ENCODE assay signal across 8 cellular contexts in the genomic region with DNA sequence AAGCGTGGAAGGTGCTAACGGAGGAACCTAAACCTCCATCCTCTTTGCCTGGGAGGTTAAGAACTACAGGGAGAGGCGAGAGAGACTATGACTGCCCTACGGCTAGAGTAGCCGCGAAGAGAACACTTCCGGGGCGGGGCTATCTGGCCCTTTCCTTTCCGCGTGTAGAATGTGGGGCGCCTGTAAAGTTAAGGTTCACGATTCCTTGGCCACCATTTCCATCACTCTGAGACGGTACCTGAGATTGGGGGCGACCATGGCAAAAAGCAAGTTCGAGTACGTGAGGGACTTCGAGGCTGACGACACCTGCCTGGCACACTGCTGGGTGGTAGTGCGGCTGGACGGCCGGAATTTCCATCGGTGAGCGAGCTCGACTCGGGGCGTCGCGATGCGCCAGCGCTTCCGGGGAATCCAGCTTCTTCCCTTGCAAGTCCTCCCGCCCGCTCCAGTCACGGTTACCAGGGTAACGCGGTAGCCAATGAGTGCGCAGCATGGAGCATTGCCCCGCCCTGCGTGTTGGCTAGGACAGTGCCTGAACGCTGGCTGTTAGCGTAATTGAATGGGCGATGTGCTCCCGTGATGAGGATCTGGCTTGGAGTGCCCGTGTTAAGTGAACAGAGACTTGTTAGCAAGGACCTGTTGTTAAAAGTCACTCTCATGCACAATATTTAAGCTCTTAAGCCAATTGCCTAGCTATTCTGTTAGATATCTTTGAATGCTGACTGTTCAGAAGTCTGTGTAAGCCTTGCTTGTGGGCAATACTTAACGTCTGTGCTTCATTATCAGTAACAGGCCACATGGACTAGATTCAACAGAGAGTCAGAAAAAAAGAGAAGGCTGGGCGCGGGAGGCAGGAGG. TPM values are rescaled to one million over a fixed set of nuclear protein-coding genes. Genes with fewer than 3 reads are reported as not detected.
DNase-seq lines count a peak whose midpoint lies in the region; TF ChIP-seq lines count a peak whose summit lies in the region.

Gene THG1L (plus strand): TSS at position 149 of the 858 bp plus-strand sequence. CDS start 21 bp downstream, at position 170.

- H3K9me3 ChIP-seq in effector memory CD4-positive, alpha-beta T cell (ENCODE audit: control insufficient read depth, low read length) = no peaks in the 10 kb centered on the region

- POLR2A ChIA-PET in activated CD8-positive, alpha-beta memory T cell treated with anti-CD3 and anti-CD28 coated beads for 36 hours (lab: Charles Lee) = interaction anchor here (0.5 kb wide), 1 partner anchor 12 kb away, joined by 4 read pairs; no protein-coding TSS in a partner anchor

- H3K36me3 ChIP-seq in effector memory CD4-positive, alpha-beta T cell (ENCODE audit: control insufficient read depth, insufficient read depth, low read length) = peaks cover 11% of the 10 kb centered on the region

- CTCF ChIA-PET in activated CD8-positive, alpha-beta memory T cell treated with anti-CD3 and anti-CD28 coated beads for 36 hours (lab: Charles Lee) = interaction anchor here (0.7 to 2.3 kb wide), 3 partner anchors 9 to 224 kb away, joined by 3 to 16 read pairs (median 4); partner anchors contain the start of gene LSM11

- DNase-seq in CMK (ENCODE audit: low read depth) (peak; percentile 85), GM20000 (ENCODE audit: low spot score) (peak; percentile 92), HT-29 (ENCODE audit: low spot score) (peak; percentile 99), NOMO-1 (lab: John Stamatoyannopoulos, UW; ENCODE audit: unreplicated experiment in 2 of 2) (peak; percentile 91 to 93), medulla oblongata (ENCODE audit: extremely low spot score) (peak; percentile 99)
- DNase-seq in effector memory CD4-positive, alpha-beta T cell = peak; percentile 98 to 99 (median 98)
- DNase-seq in stimulated activated CD8-positive, alpha-beta memory T cell treated with anti-CD3 and anti-CD28 coated beads, Interleukin-12 subunit alpha, Interleukin-12 subunit beta, amount 100 ng/mL, for 1 hour (ENCODE audit: low read depth) = peak; percentile 99

- TF ChIP-seq CTCF in GM20000 (IDR thresholded peaks at IDR 0.05; ENCODE audit: extremely low read depth, missing control alignments) = no peak

- H3K4me1 ChIP-seq in effector memory CD4-positive, alpha-beta T cell (ENCODE audit: control insufficient read depth, insufficient read depth, low read length, poor library complexity, severe bottlenecking) = peaks cover 6% of the 10 kb centered on the region

- peak within 1 kb of the TSS; percentile 81 for H3K4me3 ChIP-seq in effector memory CD4-positive, alpha-beta T cell (ENCODE audit: insufficient read depth, low read depth, low read length, poor library complexity, severe bottlenecking)

- no peaks in the 10 kb centered on the region for H3K27me3 ChIP-seq in effector memory CD4-positive, alpha-beta T cell (replicated peaks; ENCODE audit: control insufficient read depth, insufficient read depth, low read length, poor library complexity, severe bottlenecking)

- peak within 1 kb of the TSS; percentile 85 for H3K27ac ChIP-seq in effector memory CD4-positive, alpha-beta T cell (ENCODE audit: insufficient read depth, low read length, poor library complexity, severe bottlenecking)

RNA-seq across cellular contexts. Expression of gene THG1L, which starts in this region (rescaled TPM):
- 24.5 and 26.2 TPM in 2 replicates for total RNA-seq in HT-29 (2014; rRNA removed; shearing (Covaris generic))
- total RNA-seq in activated CD8-positive, alpha-beta memory T cell treated with anti-CD3 and anti-CD28 coated beads for 36 hours = 10 to 100 TPM; 29.9 to 30.6 TPM

Comparison
In these comparisons a context has a peak if more than half of its experiments do, and no peak if none do; other contexts are left out.
1. Peak in every context shown above with its lines: DNase-seq, H3K4me3 ChIP-seq and H3K27ac ChIP-seq.